1 cellular context compared by ENCODE assay signal in the genomic region with DNA sequence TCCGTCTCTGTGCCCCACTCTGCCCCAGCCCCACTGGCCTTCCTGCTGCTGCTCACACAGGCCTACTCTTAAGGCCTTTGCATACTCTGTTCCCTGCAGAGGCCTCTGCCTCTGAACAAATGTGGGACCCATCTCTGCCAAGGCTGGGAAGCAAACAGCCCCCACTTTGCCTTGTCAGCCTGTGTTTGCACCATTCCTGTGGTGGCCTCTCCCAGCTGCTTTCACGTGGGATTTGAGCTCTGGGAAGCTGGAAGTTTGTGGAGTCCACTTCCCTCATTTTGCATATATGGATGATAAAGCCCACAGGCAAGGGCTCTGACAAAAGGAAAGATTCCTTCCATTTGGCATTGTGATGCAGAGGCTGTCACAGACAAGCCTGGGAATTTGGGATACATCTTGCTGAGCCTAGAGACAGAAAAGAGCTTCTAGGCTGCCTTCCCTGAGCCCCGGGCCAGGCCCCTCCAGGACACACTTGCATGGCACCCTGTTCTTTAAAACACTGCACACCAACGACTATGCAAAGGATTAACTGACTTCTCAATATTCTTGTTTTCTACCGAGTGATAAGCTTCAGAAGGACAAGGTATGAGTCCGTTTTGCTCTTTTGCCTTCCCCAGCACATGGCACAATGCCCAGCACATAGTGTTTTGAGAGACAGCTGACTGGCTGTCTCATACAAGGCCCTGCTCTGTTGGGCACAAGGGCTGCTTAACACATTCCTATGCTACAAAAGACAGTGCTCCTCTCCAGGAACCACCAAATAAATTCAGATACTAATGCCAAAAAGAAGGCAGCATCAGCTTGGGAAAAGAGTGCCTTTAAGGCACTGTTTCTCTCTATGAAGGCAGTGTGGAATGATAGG.
TF ChIP-seq lines count a peak whose summit lies in the region.

No MANE protein-coding gene starts in this region.

TF ChIP-seq in GM12878, 131 proteins besides CTCF, POLR2A, EP300 and RAD21:
- TF ChIP-seq, protein P1, sequence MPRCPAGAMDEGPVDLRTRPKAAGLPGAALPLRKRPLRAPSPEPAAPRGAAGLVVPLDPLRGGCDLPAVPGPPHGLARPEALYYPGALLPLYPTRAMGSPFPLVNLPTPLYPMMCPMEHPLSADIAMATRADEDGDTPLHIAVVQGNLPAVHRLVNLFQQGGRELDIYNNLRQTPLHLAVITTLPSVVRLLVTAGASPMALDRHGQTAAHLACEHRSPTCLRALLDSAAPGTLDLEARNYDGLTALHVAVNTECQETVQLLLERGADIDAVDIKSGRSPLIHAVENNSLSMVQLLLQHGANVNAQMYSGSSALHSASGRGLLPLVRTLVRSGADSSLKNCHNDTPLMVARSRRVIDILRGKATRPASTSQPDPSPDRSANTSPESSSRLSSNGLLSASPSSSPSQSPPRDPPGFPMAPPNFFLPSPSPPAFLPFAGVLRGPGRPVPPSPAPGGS (IDR thresholded peaks at IDR 0.05; ENCODE audit: borderline replicate concordance, insufficient read depth, low read depth, low read length, poor library complexity, severe bottlenecking), result peak; percentile 4
- TF ChIP-seq BHLHE40 (IDR thresholded peaks at IDR 0.05; ENCODE audit: borderline replicate concordance in 1 of 2, low read depth in 2 of 2, low read length in 1 of 2) (no peak), POLR2AphosphoS5 (IDR thresholded peaks at IDR 0.05; ENCODE audit: low read length) (peak; percentile 38; the same call in 1 of the 2 replicates), PML (IDR thresholded peaks at IDR 0.05; ENCODE audit: low read length) (0 out of 2 replicates have a peak, but pooled peaks have one; percentile 27)
- TF ChIP-seq, protein P2, sequence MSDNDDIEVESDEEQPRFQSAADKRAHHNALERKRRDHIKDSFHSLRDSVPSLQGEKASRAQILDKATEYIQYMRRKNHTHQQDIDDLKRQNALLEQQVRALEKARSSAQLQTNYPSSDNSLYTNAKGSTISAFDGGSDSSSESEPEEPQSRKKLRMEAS (IDR thresholded peaks at IDR 0.05; ENCODE audit: low read depth, low read length), result no peak
TF ChIP-seq in GM12878: peak in this region for 3.
